In the genomic region with DNA sequence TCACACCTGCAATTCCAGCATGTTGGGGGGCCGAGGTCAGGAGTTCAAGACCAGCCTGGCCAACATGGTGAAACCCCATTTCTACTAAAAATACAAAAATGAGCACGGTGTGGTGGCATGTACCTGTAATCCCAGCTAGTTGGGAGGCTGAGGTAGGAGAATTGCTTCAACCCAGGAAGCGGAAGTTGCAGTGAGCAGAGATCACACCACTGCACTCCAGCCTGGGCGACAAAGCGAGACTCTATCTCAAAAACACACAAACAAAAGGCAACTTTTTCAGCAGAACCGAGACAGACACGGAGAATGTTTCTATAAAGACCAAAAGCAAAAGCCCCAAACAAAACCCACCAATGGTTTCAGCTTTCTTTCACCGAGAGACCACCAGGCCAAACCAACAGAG, we compare ENCODE assay signal across 7 cellular contexts. TPM values are rescaled to one million over a fixed set of nuclear protein-coding genes. Genes with fewer than 3 reads are reported as not detected.
DNase-seq lines count a peak whose midpoint lies in the region; ATAC-seq and TF ChIP-seq lines count a peak whose summit lies in the region.
"Not testable (repeated sequence)": the region's sequence is repeated elsewhere in the genome, so short reads cannot be mapped to it uniquely, and the experiment has no call there.

No MANE protein-coding gene starts in this region.

- not testable (repeated sequence) for H3K4me2 ChIP-seq in OCI-LY1 (ENCODE audit: low read length)

- not testable (repeated sequence) for TF ChIP-seq CTCF in GM12865 (IDR thresholded peaks at IDR 0.05; ENCODE audit: insufficient read depth, low read depth, low read length, missing control alignments); OCI-LY1 (IDR thresholded peaks at IDR 0.05; ENCODE audit: low read length)

- not testable (repeated sequence) for H3K27me3 ChIP-seq in OCI-LY1 (ENCODE audit: insufficient read depth, low read length)

- H3K9ac ChIP-seq in OCI-LY1 (ENCODE audit: low read length): not testable (repeated sequence)

- not testable (repeated sequence) for H4K20me1 ChIP-seq in OCI-LY1 (ENCODE audit: insufficient read depth, low read length)

- H3K9me3 Mint-ChIP-seq in activated CD4-positive, alpha-beta memory T cell treated with anti-CD3 and anti-CD28 coated beads for 36 hours; activated T-helper 2 cell treated with anti-CD3 and anti-CD28 coated beads, Interferon-gamma antibody, Interleukin-2, Interleukin-4, amounts not matched to agents 10 μg/mL and 5 μg/mL and 100 μg/mL, durations not matched to agents 14 hours and 24 hours and 36 hours; central memory CD8-positive, alpha-beta T cell; naive thymus-derived CD8-positive, alpha-beta T cell; stimulated activated naive CD8-positive, alpha-beta T cell treated with anti-CD3 and anti-CD28 coated beads, Interleukin-15, amount 100 ng/mL, for 72 hours: not testable (repeated sequence)

- not testable (repeated sequence) for H3K36me3 ChIP-seq in OCI-LY1 (ENCODE audit: insufficient read depth, low read length)

- peak overlapping the region; percentile 50 for H3K4me3 ChIP-seq in GM12865 (ENCODE audit: low read depth, low read length)
- H3K4me3 ChIP-seq in OCI-LY1 (ENCODE audit: low read depth, low read length, poor library complexity, severe bottlenecking): not testable (repeated sequence)

- H3F3A ChIP-seq in OCI-LY1 (ENCODE audit: insufficient read depth, low read length): not testable (repeated sequence)

- peaks cover 21% of the 10 kb centered on the region for H3K4me1 ChIP-seq in OCI-LY1 (ENCODE audit: insufficient read depth, low read length, severe bottlenecking)

- peaks cover 72% of the 10 kb centered on the region for H3K4me1 Mint-ChIP-seq in activated CD4-positive, alpha-beta memory T cell treated with anti-CD3 and anti-CD28 coated beads for 36 hours (ENCODE audit: low read depth)
- peaks cover 68% of the 10 kb centered on the region for H3K4me1 Mint-ChIP-seq in activated T-helper 2 cell treated with anti-CD3 and anti-CD28 coated beads, Interferon-gamma antibody, Interleukin-2, Interleukin-4, amounts not matched to agents 10 μg/mL and 5 μg/mL and 100 μg/mL, durations not matched to agents 14 hours and 24 hours and 36 hours (ENCODE audit: low read depth)
- H3K4me1 Mint-ChIP-seq in central memory CD8-positive, alpha-beta T cell: peaks cover 58% of the 10 kb centered on the region
- peaks cover 27 to 76% (median 68%) of the 10 kb centered on the region in 4 donors for H3K4me1 Mint-ChIP-seq in naive thymus-derived CD8-positive, alpha-beta T cell
- H3K4me1 Mint-ChIP-seq in stimulated activated naive CD8-positive, alpha-beta T cell treated with anti-CD3 and anti-CD28 coated beads, Interleukin-15, amount 100 ng/mL, for 72 hours: peaks cover 86% of the 10 kb centered on the region

- H3K9me3 ChIP-seq in OCI-LY1 (ENCODE audit: low read length): not testable (repeated sequence)

- H3K4me3 Mint-ChIP-seq in activated CD4-positive, alpha-beta memory T cell treated with anti-CD3 and anti-CD28 coated beads for 36 hours: peak overlapping the region; percentile 65
- peak overlapping the region; percentile 74 for H3K4me3 Mint-ChIP-seq in activated T-helper 2 cell treated with anti-CD3 and anti-CD28 coated beads, Interferon-gamma antibody, Interleukin-2, Interleukin-4, amounts not matched to agents 10 μg/mL and 5 μg/mL and 100 μg/mL, durations not matched to agents 14 hours and 24 hours and 36 hours (ENCODE audit: low read depth)
- peak overlapping the region; percentile 71 for H3K4me3 Mint-ChIP-seq in central memory CD8-positive, alpha-beta T cell
- peak overlapping the region; percentile 58 to 84 (median 76) for H3K4me3 Mint-ChIP-seq in naive thymus-derived CD8-positive, alpha-beta T cell
- peak overlapping the region; percentile 76 to 81 for H3K4me3 Mint-ChIP-seq in stimulated activated naive CD8-positive, alpha-beta T cell treated with anti-CD3 and anti-CD28 coated beads, Interleukin-15, amount 100 ng/mL, for 72 hours

- CTCF ChIA-PET in activated CD4-positive, alpha-beta memory T cell treated with anti-CD3 and anti-CD28 coated beads for 36 hours (lab: Charles Lee): interaction anchor here (1.0 to 3.9 kb wide), 5 partner anchors 12 to 538 kb away, joined by 3 to 20 read pairs (median 4); a partner anchor contains a TSS

- H3K9me2 ChIP-seq in OCI-LY1 (ENCODE audit: low read depth, low read length): not testable (repeated sequence)

- intact Hi-C loops in activated CD4-positive, alpha-beta memory T cell treated with anti-CD3 and anti-CD28 coated beads for 36 hours (cut with micrococcal nuclease); activated T-helper 2 cell treated with anti-CD3 and anti-CD28 coated beads, Interferon-gamma antibody, Interleukin-2, Interleukin-4, amounts not matched to agents 10 μg/mL and 5 μg/mL and 100 μg/mL, durations not matched to agents 14 hours and 24 hours and 36 hours (cut with micrococcal nuclease): not testable (repeated sequence)

- POLR2A ChIA-PET in activated CD4-positive, alpha-beta memory T cell treated with anti-CD3 and anti-CD28 coated beads for 36 hours (lab: Charles Lee): interaction anchor here (1.2 to 2.0 kb wide), 3 partner anchors 11 to 188 kb away, joined by 4 to 5 read pairs (median 4); no protein-coding TSS in a partner anchor
- POLR2A ChIA-PET in naive thymus-derived CD8-positive, alpha-beta T cell (lab: Charles Lee): interaction anchor here (0.5 to 6.6 kb wide), 11 partner anchors 7 to 571 kb away, joined by 3 to 59 read pairs (median 5); no protein-coding TSS in a partner anchor

- H3K36me3 Mint-ChIP-seq in activated CD4-positive, alpha-beta memory T cell treated with anti-CD3 and anti-CD28 coated beads for 36 hours: peaks cover 36% of the 10 kb centered on the region
- peaks cover 55% of the 10 kb centered on the region for H3K36me3 Mint-ChIP-seq in activated T-helper 2 cell treated with anti-CD3 and anti-CD28 coated beads, Interferon-gamma antibody, Interleukin-2, Interleukin-4, amounts not matched to agents 10 μg/mL and 5 μg/mL and 100 μg/mL, durations not matched to agents 14 hours and 24 hours and 36 hours (ENCODE audit: low read depth)
- H3K36me3 Mint-ChIP-seq in central memory CD8-positive, alpha-beta T cell (ENCODE audit: insufficient read depth): peaks cover 24% of the 10 kb centered on the region
- H3K36me3 Mint-ChIP-seq in naive thymus-derived CD8-positive, alpha-beta T cell: peaks cover 7 to 16% (median 16%) of the 10 kb centered on the region in 3 donors

- not testable (repeated sequence) for H3K79me2 ChIP-seq in OCI-LY1 (ENCODE audit: insufficient read depth, low read length)

- H2AFZ ChIP-seq in OCI-LY1 (ENCODE audit: low read length): not testable (repeated sequence)

- H3K27me3 Mint-ChIP-seq in activated CD4-positive, alpha-beta memory T cell treated with anti-CD3 and anti-CD28 coated beads for 36 hours; activated T-helper 2 cell treated with anti-CD3 and anti-CD28 coated beads, Interferon-gamma antibody, Interleukin-2, Interleukin-4, amounts not matched to agents 10 μg/mL and 5 μg/mL and 100 μg/mL, durations not matched to agents 14 hours and 24 hours and 36 hours (ENCODE audit: low read depth); central memory CD8-positive, alpha-beta T cell; naive thymus-derived CD8-positive, alpha-beta T cell; stimulated activated naive CD8-positive, alpha-beta T cell treated with anti-CD3 and anti-CD28 coated beads, Interleukin-15, amount 100 ng/mL, for 72 hours: not testable (repeated sequence)

- DNase-seq in GM12865 (ENCODE audit: low read depth): peak; percentile 54
- DNase-seq in activated CD4-positive, alpha-beta memory T cell treated with anti-CD3 and anti-CD28 coated beads for 36 hours; activated T-helper 2 cell treated with anti-CD3 and anti-CD28 coated beads, Interferon-gamma antibody, Interleukin-2, Interleukin-4, amounts not matched to agents 10 μg/mL and 5 μg/mL and 100 μg/mL, durations not matched to agents 14 hours and 24 hours and 36 hours (ENCODE audit: low spot score); central memory CD8-positive, alpha-beta T cell (ENCODE audit: low spot score in 2 of 2); naive thymus-derived CD8-positive, alpha-beta T cell; stimulated activated naive CD8-positive, alpha-beta T cell treated with anti-CD3 and anti-CD28 coated beads, Interleukin-15, amount 100 ng/mL, for 72 hours: not testable (repeated sequence)

- H3K27ac Mint-ChIP-seq in activated CD4-positive, alpha-beta memory T cell treated with anti-CD3 and anti-CD28 coated beads for 36 hours: peak overlapping the region; percentile 93
- peak overlapping the region; percentile 97 for H3K27ac Mint-ChIP-seq in activated T-helper 2 cell treated with anti-CD3 and anti-CD28 coated beads, Interferon-gamma antibody, Interleukin-2, Interleukin-4, amounts not matched to agents 10 μg/mL and 5 μg/mL and 100 μg/mL, durations not matched to agents 14 hours and 24 hours and 36 hours
- peak overlapping the region; percentile 90 for H3K27ac Mint-ChIP-seq in central memory CD8-positive, alpha-beta T cell (ENCODE audit: low read depth)
- H3K27ac Mint-ChIP-seq in naive thymus-derived CD8-positive, alpha-beta T cell: peak overlapping the region; percentile 86 to 97 (median 96)
- peak overlapping the region; percentile 93 to 97 for H3K27ac Mint-ChIP-seq in stimulated activated naive CD8-positive, alpha-beta T cell treated with anti-CD3 and anti-CD28 coated beads, Interleukin-15, amount 100 ng/mL, for 72 hours

- ATAC-seq in central memory CD8-positive, alpha-beta T cell (replicated peaks; ENCODE audit: extremely low read depth, poor library complexity, severe bottlenecking); naive thymus-derived CD8-positive, alpha-beta T cell; stimulated activated naive CD8-positive, alpha-beta T cell treated with anti-CD3 and anti-CD28 coated beads, Interleukin-15, amount 100 ng/mL, for 72 hours: not testable (repeated sequence)

- H3K27ac ChIP-seq in OCI-LY1 (ENCODE audit: low read depth, low read length, poor library complexity, severe bottlenecking): peak overlapping the region; percentile 79

RNA-seq across cellular contexts. Expression of a gene that starts 44.8 kb away (rescaled TPM):
- total RNA-seq in activated CD4-positive, alpha-beta memory T cell treated with anti-CD3 and anti-CD28 coated beads for 36 hours: 10 to 100 TPM; 17.2 to 20.3 TPM
- total RNA-seq in activated T-helper 2 cell treated with anti-CD3 and anti-CD28 coated beads, Interferon-gamma antibody, Interleukin-2, Interleukin-4, amounts not matched to agents 10 μg/mL and 5 μg/mL and 100 μg/mL, durations not matched to agents 14 hours and 24 hours and 36 hours: 33.5 and 43.0 TPM in 2 replicates
- total RNA-seq in naive thymus-derived CD8-positive, alpha-beta T cell: 10 to 100 TPM; 49.6 to 51.4 TPM
- polyA plus RNA-seq in naive thymus-derived CD8-positive, alpha-beta T cell: 10 to 100 TPM in 1 of 3 donors, 1 to 10 TPM in 2; 5.3 to 13.5 (median 9.0) TPM

RNA-seq across cellular contexts. Expression of a gene that starts 44.9 kb away (rescaled TPM):
- 10 to 100 TPM; 20.0 to 22.2 TPM for total RNA-seq in activated CD4-positive, alpha-beta memory T cell treated with anti-CD3 and anti-CD28 coated beads for 36 hours
- total RNA-seq in activated T-helper 2 cell treated with anti-CD3 and anti-CD28 coated beads, Interferon-gamma antibody, Interleukin-2, Interleukin-4, amounts not matched to agents 10 μg/mL and 5 μg/mL and 100 μg/mL, durations not matched to agents 14 hours and 24 hours and 36 hours: 17.3 and 18.4 TPM in 2 replicates
- 1 to 10 TPM; 6.1 to 7.3 TPM for total RNA-seq in naive thymus-derived CD8-positive, alpha-beta T cell
- 1 to 10 TPM; 3.6 to 9.6 (median 8.4) TPM for polyA plus RNA-seq in naive thymus-derived CD8-positive, alpha-beta T cell
